19 cellular contexts compared by ENCODE assay signal in genomic region chr12:41310367-41310766, GRCh38.
DNase-seq lines count a peak whose midpoint lies in the region; FAIRE-seq and TF ChIP-seq lines count a peak whose summit lies in the region.
"Had no signal": no experiment of that assay in that cellular context is flagged by ENCODE, and none has a peak within 500 bp of the region (broad histone marks: within the 10 kb centered on the region; RNA-seq: fewer than 3 reads in every experiment).

No MANE protein-coding gene starts in this region.

- no peak for TF ChIP-seq POLR2A in H54 (IDR thresholded peaks at IDR 0.05; ENCODE audit: low read depth, low read length)

- no peak for TF ChIP-seq CTCF in D721Med (IDR thresholded peaks at IDR 0.05; ENCODE audit: insufficient read depth, missing control alignments)

- FAIRE-seq in D721Med (lab: Jason Lieb, UNC) (peak; percentile 66), H54 (lab: Jason Lieb, UNC) (no peak), GM19239 (lab: Jason Lieb, UNC) (no peak)
- FAIRE-seq: A204.1, G401.6, GM12891 had no signal

- no peak for DNase-seq in D721Med (ENCODE audit: insufficient read length, low spot score)
- peak; percentile 34 to 88 (median 46) for DNase-seq in NCI-H1417 (lab: John Stamatoyannopoulos, UW)
- DNase-seq in NCI-H69 (lab: John Stamatoyannopoulos, UW), result peak; percentile 1
- peak; percentile 50 for DNase-seq in NCI-H82 treated with DMSO at 0.1 percent for 48 hours (lab: John Stamatoyannopoulos, UW; ENCODE audit: unreplicated experiment)
- no peak for DNase-seq in H54 (ENCODE audit: insufficient read length, low spot score)
- DNase-seq in NCI-H1930 (lab: John Stamatoyannopoulos, UW), result no peak
- DNase-seq in SKM-1 (lab: John Stamatoyannopoulos, UW; ENCODE audit: unreplicated experiment), result no peak
- DNase-seq in GM19239 (ENCODE audit: insufficient read length, low spot score), result no peak
- DNase-seq: ACHN; BE2C; C1 segment of cervical spinal cord; CD4-positive, CD25-positive, alpha-beta regulatory T cell; CD8-positive, alpha-beta memory T cell; COR-L47; H7; HFFc6 had no signal

Comparison
In these comparisons a context has a peak if more than half of its experiments do, and no peak if none do; other contexts are left out.
1. DNase-seq: peak in NCI-H1417 (3 of 3), NCI-H69 (single experiment) and NCI-H82 treated with DMSO at 0.1 percent for 48 hours (single experiment); none in D721Med (single experiment), H54 (single experiment), NCI-H1930 (0 of 2), SKM-1 (single experiment) and GM19239 (single experiment).